18 cellular contexts compared by ENCODE assay signal in the genomic region with DNA sequence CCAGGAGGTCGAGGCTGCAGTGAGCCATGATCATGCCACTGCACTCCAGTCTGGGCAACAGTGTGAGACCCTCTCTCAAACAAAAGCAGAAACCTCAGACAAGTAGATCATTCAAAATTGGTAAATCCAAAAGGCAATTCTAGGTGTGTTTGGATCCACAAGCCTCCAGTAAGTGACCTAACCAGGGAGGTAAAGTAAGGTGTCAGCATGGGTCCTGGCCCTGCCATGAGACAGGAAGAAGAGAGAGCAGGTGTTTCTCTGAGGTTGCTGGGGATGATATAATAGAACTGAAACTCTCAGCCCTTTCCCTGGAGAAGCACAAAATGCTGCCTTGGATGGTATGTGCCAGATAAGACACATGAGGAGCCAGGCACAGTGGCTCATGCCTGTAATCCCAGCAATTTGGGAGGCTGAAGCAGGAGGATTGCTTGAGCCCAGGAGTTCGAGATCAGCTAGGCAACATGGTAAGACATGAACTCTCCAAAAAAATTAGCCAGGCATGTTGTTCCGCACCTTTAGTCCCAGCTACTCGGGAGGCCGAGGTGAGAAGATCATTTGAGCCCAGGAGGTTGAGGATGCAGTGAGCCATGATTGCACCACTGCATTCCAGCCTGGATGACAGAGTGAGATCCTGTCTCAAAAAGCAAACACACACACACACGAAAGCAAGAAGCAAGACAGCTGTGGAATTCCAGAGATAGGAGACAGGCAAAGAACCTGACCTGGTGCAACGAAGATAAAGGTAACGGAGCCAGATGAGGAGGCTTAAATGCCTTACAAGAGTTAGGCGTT. TPM values are rescaled to one million over a fixed set of nuclear protein-coding genes. Genes with fewer than 3 reads are reported as not detected.
"Had no signal": no experiment of that assay in that cellular context is flagged by ENCODE, and none has a peak within 500 bp of the region (broad histone marks: within the 10 kb centered on the region; RNA-seq: fewer than 3 reads in every experiment).

No MANE protein-coding gene starts in this region.

- H3K4me3 ChIP-seq: coronary artery, gastroesophageal sphincter, right atrium auricular region, smooth muscle cell, tibial artery, vagina had no signal

- H3K4me1 ChIP-seq: gastroesophageal sphincter, right atrium auricular region, tibial artery, vagina had no signal

- H3K9me3 Mint-ChIP-seq: activated CD4-positive, alpha-beta memory T cell treated with anti-CD3 and anti-CD28 coated beads for 36 hours; activated T-cell treated with anti-CD3 and anti-CD28 coated beads, Interleukin-2, amount 50 U/mL, for 72 hours; natural killer cell; stimulated activated effector memory CD8-positive, alpha-beta T cell treated with anti-CD3 and anti-CD28 coated beads, Interleukin-12 subunit alpha, Interleukin-12 subunit beta, amount 100 ng/mL, for 72 hours; T-helper 2 cell treated with Interferon-gamma antibody and Interleukin-4, amounts not matched to agents 5 μg/mL and 100 μg/mL, for 36 hours had no signal

- H3K36me3 Mint-ChIP-seq: activated CD4-positive, alpha-beta memory T cell treated with anti-CD3 and anti-CD28 coated beads for 36 hours; natural killer cell; stimulated activated effector memory CD8-positive, alpha-beta T cell treated with anti-CD3 and anti-CD28 coated beads, Interleukin-12 subunit alpha, Interleukin-12 subunit beta, amount 100 ng/mL, for 72 hours had no signal

- H3K27ac Mint-ChIP-seq: activated CD4-positive, alpha-beta memory T cell treated with anti-CD3 and anti-CD28 coated beads for 36 hours; activated T-cell treated with anti-CD3 and anti-CD28 coated beads, Interleukin-2, amount 50 U/mL, for 72 hours; natural killer cell; stimulated activated effector memory CD8-positive, alpha-beta T cell treated with anti-CD3 and anti-CD28 coated beads, Interleukin-12 subunit alpha, Interleukin-12 subunit beta, amount 100 ng/mL, for 72 hours; T-helper 2 cell treated with Interferon-gamma antibody and Interleukin-4, amounts not matched to agents 5 μg/mL and 100 μg/mL, for 36 hours had no signal

- H3K9me3 ChIP-seq: gastroesophageal sphincter, right atrium auricular region, tibial artery, vagina had no signal

- H3K4me3 Mint-ChIP-seq: activated CD4-positive, alpha-beta memory T cell treated with anti-CD3 and anti-CD28 coated beads for 36 hours; activated T-cell treated with anti-CD3 and anti-CD28 coated beads, Interleukin-2, amount 50 U/mL, for 72 hours; natural killer cell; stimulated activated effector memory CD8-positive, alpha-beta T cell treated with anti-CD3 and anti-CD28 coated beads, Interleukin-12 subunit alpha, Interleukin-12 subunit beta, amount 100 ng/mL, for 72 hours; T-helper 2 cell treated with Interferon-gamma antibody and Interleukin-4, amounts not matched to agents 5 μg/mL and 100 μg/mL, for 36 hours had no signal

- H3K27me3 ChIP-seq: right atrium auricular region, vagina had no signal

- H3K36me3 ChIP-seq: gastroesophageal sphincter, right atrium auricular region, tibial artery, vagina had no signal

- DNase-seq: activated CD4-positive, alpha-beta memory T cell treated with anti-CD3 and anti-CD28 coated beads for 36 hours; activated T-cell treated with anti-CD3 and anti-CD28 coated beads, Interleukin-2, amount 50 U/mL, for 72 hours; effector CD4-positive, alpha-beta T cell; left colon; natural killer cell; tibial artery had no signal

- H3K27ac ChIP-seq: coronary artery, gastroesophageal sphincter, right atrium auricular region, tibial artery, vagina had no signal

- ATAC-seq: activated T-cell treated with anti-CD3 and anti-CD28 coated beads, Interleukin-2, amount 50 U/mL, for 72 hours; gastroesophageal sphincter; left colon; natural killer cell; stimulated activated effector memory CD8-positive, alpha-beta T cell treated with anti-CD3 and anti-CD28 coated beads, Interleukin-12 subunit alpha, Interleukin-12 subunit beta, amount 100 ng/mL, for 72 hours had no signal

RNA-seq across cellular contexts. Expression of a gene that starts 6.5 kb away (rescaled TPM):
- total RNA-seq: activated CD4-positive, alpha-beta memory T cell treated with anti-CD3 and anti-CD28 coated beads for 36 hours; activated T-cell treated with anti-CD3 and anti-CD28 coated beads, Interleukin-2, amount 50 U/mL, for 72 hours; cardiac septum; endothelial cell of umbilical vein; fibroblast of lung; gastroesophageal sphincter; lung microvascular endothelial cell; natural killer cell; posterior vena cava; right atrium auricular region; smooth muscle cell; vagina had no signal

RNA-seq across cellular contexts. Expression of a gene that starts 8.0 kb away (rescaled TPM):
- total RNA-seq: activated CD4-positive, alpha-beta memory T cell treated with anti-CD3 and anti-CD28 coated beads for 36 hours; endothelial cell of umbilical vein; lung microvascular endothelial cell; smooth muscle cell had no signal

RNA-seq across cellular contexts. Expression of a gene that starts 10.6 kb away (rescaled TPM):
- total RNA-seq: activated CD4-positive, alpha-beta memory T cell treated with anti-CD3 and anti-CD28 coated beads for 36 hours; activated T-cell treated with anti-CD3 and anti-CD28 coated beads, Interleukin-2, amount 50 U/mL, for 72 hours; cardiac septum; endothelial cell of umbilical vein; fibroblast of lung; gastroesophageal sphincter; lung microvascular endothelial cell; natural killer cell; posterior vena cava; right atrium auricular region; smooth muscle cell; vagina had no signal
